In genomic region chrX:151771726-151772125, GRCh38 we compare ENCODE assay signal across 26 cellular contexts. TPM values are rescaled to one million over a fixed set of nuclear protein-coding genes. Genes with fewer than 3 reads are reported as not detected.
DNase-seq lines count a peak whose midpoint lies in the region; ATAC-seq, FAIRE-seq and TF ChIP-seq lines count a peak whose summit lies in the region.
"Had no signal": no experiment of that assay in that cellular context is flagged by ENCODE, and none has a peak within 500 bp of the region (broad histone marks: within the 10 kb centered on the region; RNA-seq: fewer than 3 reads in every experiment).

No MANE protein-coding gene starts in this region.

- no peak for ATAC-seq in HG03565 (IDR thresholded peaks at IDR 0.05; ENCODE audit: unreplicated experiment)
- ATAC-seq: GM12878, GM23338, HCT116 had no signal

- H3K27me3 ChIP-seq in MG63 = no peaks in the 10 kb centered on the region

- H3K9me3 ChIP-seq in MG63 = no peaks in the 10 kb centered on the region
- H3K9me3 ChIP-seq: BLaER1 had no signal

- TF ChIP-seq CTCF in coronary artery (IDR thresholded peaks at IDR 0.05) = no peak

- H3K27ac ChIP-seq in coronary artery = no peak overlapping the region
- H3K27ac ChIP-seq: BLaER1, C4-2B had no signal

- DNase-seq in M059J (ENCODE audit: low read depth) (peak; percentile 55), MG63 (peak; percentile 12), coronary artery (ENCODE audit: low spot score) (peak; percentile 16), islet precursor cell (peak; percentile 11), urothelium cell line (ENCODE audit: low spot score) (no peak), NCI-H69 (lab: John Stamatoyannopoulos, UW) (no peak), ACHN (no peak)
- DNase-seq: CD4-positive, CD25-positive, alpha-beta regulatory T cell; CD8-positive, alpha-beta memory T cell; DMS 273 treated with DMSO at 0.1 percent for 48 hours; DMS79; EL; GDM1; H9 had no signal

- no peak for FAIRE-seq in urothelium cell line (lab: Jason Lieb, UNC)
- FAIRE-seq: D721Med, GM12878, GM18507 had no signal

- no peak overlapping the region for H3K4me3 ChIP-seq in MG63
- H3K4me3 ChIP-seq in coronary artery = no peak overlapping the region
- H3K4me3 ChIP-seq: BLaER1, GM12878, GM23338 had no signal

- in situ Hi-C loops in ACHN (cut with HindIII; ENCODE audit: low pct_ligation_motif_present, low pct_unique_long_range_greater_than_20kb, low sequenced_read_pairs) = no loop called here

- no peaks in the 10 kb centered on the region for H3K36me3 ChIP-seq in MG63
- H3K36me3 ChIP-seq: BLaER1 had no signal

RNA-seq across cellular contexts. Expression of gene CNGA2, which starts 37.2 kb away (rescaled TPM):
- total RNA-seq in M059J (2014; rRNA removed; shearing (Covaris generic)) = not detected in 2 replicates
- not detected in 2 replicates for total RNA-seq in MG63 (2014; rRNA removed; shearing (Covaris generic); ENCODE audit: low replicate concordance)
- total RNA-seq: A172; A673; B cell; CD4-positive, CD25-positive, alpha-beta regulatory T cell; CD8-positive, alpha-beta memory T cell; GM12878; GM23338; H4; H9 had no signal

RNA-seq across cellular contexts. Expression of gene FATE1, which starts 55.9 kb away (rescaled TPM):
- 0.49 and 1.7 TPM in 2 replicates for total RNA-seq in M059J (2014; rRNA removed; shearing (Covaris generic))
- not detected in 2 replicates for total RNA-seq in MG63 (2014; rRNA removed; shearing (Covaris generic); ENCODE audit: low replicate concordance)
- total RNA-seq: A172; B cell; CD4-positive, CD25-positive, alpha-beta regulatory T cell; CD8-positive, alpha-beta memory T cell; GM12878; H4; H9 had no signal

Comparison
In these comparisons a context has a peak if more than half of its experiments do, and no peak if none do; other contexts are left out.
1. DNase-seq: peak in M059J (single experiment), MG63 (single experiment), coronary artery (single experiment) and islet precursor cell (single experiment); none in urothelium cell line (single experiment), NCI-H69 (single experiment) and ACHN (single experiment).